ENCODE assay signal across 8 cellular contexts in genomic region chr13:75870397-75870801, GRCh38.
A peak's percentile ranks its signal among the peaks of the same experiment; 100 is the strongest.
DNase-seq lines count a peak whose midpoint lies in the region; ATAC-seq and TF ChIP-seq lines count a peak whose summit lies in the region.

No MANE protein-coding gene starts in this region.

- H3K27me3 ChIP-seq in psoas muscle (ENCODE audit: insufficient read depth in 3 of 3, low read length in 2 of 3): no peaks in the 10 kb centered on the region

- no peaks in the 10 kb centered on the region for H3K4me1 ChIP-seq in psoas muscle

- H3K4me3 Mint-ChIP-seq in activated T-cell treated with anti-CD3 and anti-CD28 coated beads, Interleukin-2, amount 50 U/mL, for 4 hours: peak overlapping the region; percentile 58

- H3K9me3 ChIP-seq in psoas muscle: no peaks in the 10 kb centered on the region

- peaks cover 8% of the 10 kb centered on the region for H3K27me3 Mint-ChIP-seq in activated T-cell treated with anti-CD3 and anti-CD28 coated beads, Interleukin-2, amount 50 U/mL, for 4 hours (ENCODE audit: low read depth)

- WGBS in psoas muscle, 3 donors: 29 to 38% (median 29%) methylated on average over 13 of the region's 13 CpGs

- no peaks in the 10 kb centered on the region for H3K9me3 Mint-ChIP-seq in activated T-cell treated with anti-CD3 and anti-CD28 coated beads, Interleukin-2, amount 50 U/mL, for 4 hours

- intact Hi-C loops in psoas muscle (cut with DNase I): loop anchor here (2.0 to 5.0 kb wide), 2 partner anchors 1032 to 1112 kb away; no protein-coding TSS in a partner anchor

- H3K27ac ChIP-seq in psoas muscle: no peak overlapping the region

- H3K4me3 ChIP-seq in fibroblast of villous mesenchyme (ENCODE audit: low read depth, low read length) (peak overlapping the region; percentile 59), psoas muscle (peak overlapping the region; percentile 54)

- no peaks in the 10 kb centered on the region for H3K36me3 Mint-ChIP-seq in activated T-cell treated with anti-CD3 and anti-CD28 coated beads, Interleukin-2, amount 50 U/mL, for 4 hours (ENCODE audit: insufficient read depth)

- peaks cover 19% of the 10 kb centered on the region for H3K4me1 Mint-ChIP-seq in activated T-cell treated with anti-CD3 and anti-CD28 coated beads, Interleukin-2, amount 50 U/mL, for 4 hours (ENCODE audit: low read depth)

- peak; percentile 27 to 32 for ATAC-seq in activated T-cell treated with anti-CD3 and anti-CD28 coated beads, Interleukin-2, amount 50 U/mL, for 4 hours
- ATAC-seq in psoas muscle (peak; percentile 18 to 56 (median 30)), GM21526 (IDR thresholded peaks at IDR 0.05; ENCODE audit: low FRiP score, unreplicated experiment) (no peak)

- TF ChIP-seq CTCF in fibroblast of villous mesenchyme (IDR thresholded peaks at IDR 0.05; ENCODE audit: insufficient read depth, low read depth, low read length) (peak; percentile 78), psoas muscle (IDR thresholded peaks at IDR 0.05) (peak; percentile 72)

- no peaks in the 10 kb centered on the region for H3K36me3 ChIP-seq in psoas muscle (ENCODE audit: insufficient read depth in 1 of 2, low read depth in 1 of 2)

- DNase-seq in stimulated activated CD4-positive, alpha-beta T cell treated with anti-CD3 and anti-CD28 coated beads, Interleukin-15, amount 100 ng/mL, for 24 hours: peak; percentile 6
- DNase-seq in stimulated activated CD4-positive, alpha-beta T cell treated with anti-CD3 and anti-CD28 coated beads, Interleukin-2, amount 100 ng/mL, for 48 hours: no peak
- peak; percentile 42 for DNase-seq in NCI-H146 treated with DMSO at 0.1 percent for 48 hours (lab: John Stamatoyannopoulos, UW; ENCODE audit: unreplicated experiment)
- no peak for DNase-seq in activated T-cell treated with anti-CD3 and anti-CD28 coated beads, Interleukin-2, amount 50 U/mL, for 4 hours
- peak; percentile 38 for DNase-seq in fibroblast of villous mesenchyme (ENCODE audit: low read depth)
- DNase-seq in psoas muscle: no peak
- no peak for DNase-seq in T1000 (lab: John Stamatoyannopoulos, UW)

Comparison
In these comparisons a context has a peak if more than half of its experiments do, and no peak if none do; other contexts are left out.
1. DNase-seq: peak in stimulated activated CD4-positive, alpha-beta T cell treated with anti-CD3 and anti-CD28 coated beads, Interleukin-15, amount 100 ng/mL, for 24 hours (single experiment), NCI-H146 treated with DMSO at 0.1 percent for 48 hours (single experiment) and fibroblast of villous mesenchyme (single experiment); none in stimulated activated CD4-positive, alpha-beta T cell treated with anti-CD3 and anti-CD28 coated beads, Interleukin-2, amount 100 ng/mL, for 48 hours (0 of 2), activated T-cell treated with anti-CD3 and anti-CD28 coated beads, Interleukin-2, amount 50 U/mL, for 4 hours (single experiment), psoas muscle (0 of 2) and T1000 (single experiment).